Comparison of ENCODE assay signal across 18 cellular contexts in the genomic region with DNA sequence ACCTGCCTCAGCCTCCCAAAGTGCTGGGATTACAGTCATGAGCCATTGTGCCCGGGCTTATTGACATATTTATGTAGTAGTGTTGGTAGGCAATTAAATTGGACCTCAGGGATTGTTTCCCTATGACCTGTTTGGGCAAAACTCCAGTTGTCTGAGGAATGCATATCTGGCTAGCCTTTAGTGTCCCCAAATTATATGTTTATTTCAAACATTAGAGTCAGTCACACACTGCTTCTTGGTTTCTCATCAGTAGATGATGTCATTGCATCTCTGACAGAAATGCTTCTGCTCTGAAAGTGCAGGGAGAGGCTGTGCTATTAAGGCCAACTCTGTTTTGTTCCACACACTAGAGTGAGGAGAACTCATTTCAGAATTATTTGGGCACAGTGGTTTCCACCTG. TPM values are rescaled to one million over a fixed set of nuclear protein-coding genes. Genes with fewer than 3 reads are reported as not detected.
DNase-seq lines count a peak whose midpoint lies in the region; ATAC-seq and TF ChIP-seq lines count a peak whose summit lies in the region.
"Had no signal": no experiment of that assay in that cellular context is flagged by ENCODE, and none has a peak within 500 bp of the region (broad histone marks: within the 10 kb centered on the region; RNA-seq: fewer than 3 reads in every experiment).

No MANE protein-coding gene starts in this region.

- no peak overlapping the region for H3K4me3 ChIP-seq in HEK293 (ENCODE audit: low read depth, low read length)
- no peak overlapping the region for H3K4me3 ChIP-seq in gastroesophageal sphincter
- H3K4me3 ChIP-seq in sigmoid colon, result no peak overlapping the region
- H3K4me3 ChIP-seq: colonic mucosa had no signal

- peaks cover 4% of the 10 kb centered on the region for H3K4me1 ChIP-seq in HEK293 (ENCODE audit: control insufficient read depth, insufficient read depth, low read length)
- H3K4me1 ChIP-seq in gastroesophageal sphincter, result peaks cover 0 to 73% (median 5%) of the 10 kb centered on the region in 3 donors
- H3K4me1 ChIP-seq in sigmoid colon, result peaks cover 0 to 44% (median 21%) of the 10 kb centered on the region in 4 donors
- H3K4me1 ChIP-seq: colonic mucosa had no signal

- intact Hi-C loops in sigmoid colon (cut with DNase I), result no loop called here

- DNase-seq in COR-L47 (lab: John Stamatoyannopoulos, UW) (peak; percentile 26), sigmoid colon (no peak), activated gamma-delta T cell treated with Interleukin-2 at 50 U/mL for 16 hours (no peak), HEK293T (ENCODE audit: extremely low spot score) (no peak)
- DNase-seq: colonic mucosa; NCI-H524; right cardiac atrium; RPMI8226; stimulated activated CD4-positive, alpha-beta T cell treated with anti-CD3 and anti-CD28 coated beads, Interleukin-4, amount 100 ng/mL, for 24 hours had no signal

- H3K36me3 Mint-ChIP-seq in activated T-helper 17 cell treated with anti-CD3 and anti-CD28 coated beads, Interleukin-2, amount 50 U/mL, for 72 hours (ENCODE audit: low read depth), result peaks cover 97% of the 10 kb centered on the region

- peaks cover 17% of the 10 kb centered on the region for H3K4me1 Mint-ChIP-seq in activated T-helper 17 cell treated with anti-CD3 and anti-CD28 coated beads, Interleukin-2, amount 50 U/mL, for 72 hours
- H3K4me1 Mint-ChIP-seq: nephron had no signal

- CTCF ChIA-PET in HEK293 (lab: Yijun Ruan, JAX) (no interaction called here), HEK293T (lab: Yijun Ruan, JAX) (interaction anchor here (0.9 to 1.2 kb wide), 2 partner anchors 41 to 113 kb away, joined by 3 read pairs; no protein-coding TSS in a partner anchor)

- no CpG with 5 or more reads among the region's 1 CpG for WGBS in gastroesophageal sphincter (ENCODE audit: low coverage in 1 of 2), 2 donors
- WGBS in sigmoid colon, 2 donors, result 61 to 83% methylated on average over 1 of the region's 1 CpG

- TF ChIP-seq CTCF in HEK293 (tag by site-specific recombination; IDR thresholded peaks at IDR 0.05) (no peak), gastroesophageal sphincter (IDR thresholded peaks at IDR 0.05) (no peak), sigmoid colon (IDR thresholded peaks at IDR 0.05) (no peak)

- ATAC-seq in activated T-helper 17 cell treated with anti-CD3 and anti-CD28 coated beads, Interleukin-2, amount 50 U/mL, for 72 hours (replicated peaks), result peak; percentile 39
- ATAC-seq in gastroesophageal sphincter (peak; percentile 22), HG02798 (IDR thresholded peaks at IDR 0.05; ENCODE audit: poor library complexity, unreplicated experiment) (no peak)
- ATAC-seq: right cardiac atrium had no signal

- H3K9me3 ChIP-seq in HEK293 (ENCODE audit: control insufficient read depth, insufficient read depth, low read depth, low read length) (no peaks in the 10 kb centered on the region), gastroesophageal sphincter (no peaks in the 10 kb centered on the region), sigmoid colon (no peaks in the 10 kb centered on the region)
- H3K9me3 ChIP-seq: colonic mucosa had no signal

- POLR2A ChIA-PET in HEK293 (lab: Yijun Ruan, JAX), result interaction anchor here (0.6 to 1.6 kb wide), 2 partner anchors 9 to 11 kb away, joined by 3 to 7 read pairs; no protein-coding TSS in a partner anchor
- POLR2A ChIA-PET in HEK293T (lab: Yijun Ruan, JAX), result interaction anchor here (1.5 kb wide), 1 partner anchor 21 kb away, joined by 7 read pairs; the partner anchor contains the start of gene VPS72

- H3K27ac Mint-ChIP-seq in activated T-helper 17 cell treated with anti-CD3 and anti-CD28 coated beads, Interleukin-2, amount 50 U/mL, for 72 hours, result peak overlapping the region; percentile 28
- H3K27ac Mint-ChIP-seq: nephron had no signal

- H3K36me3 ChIP-seq in HEK293 (ENCODE audit: control insufficient read depth in 2 of 2, insufficient read depth in 1 of 2, low read length in 2 of 2) (peaks cover 46 to 47% of the 10 kb centered on the region in 2 experiments), gastroesophageal sphincter (peaks cover 0 to 61% of the 10 kb centered on the region in 2 donors), sigmoid colon (peaks cover 0 to 45% (median 8%) of the 10 kb centered on the region in 4 donors)
- H3K36me3 ChIP-seq: colonic mucosa had no signal

- H3K9me3 Mint-ChIP-seq in activated T-helper 17 cell treated with anti-CD3 and anti-CD28 coated beads, Interleukin-2, amount 50 U/mL, for 72 hours, result no peaks in the 10 kb centered on the region
- H3K9me3 Mint-ChIP-seq: CD14-positive monocyte, nephron had no signal

- no peak overlapping the region for H3K4me3 Mint-ChIP-seq in activated T-helper 17 cell treated with anti-CD3 and anti-CD28 coated beads, Interleukin-2, amount 50 U/mL, for 72 hours
- H3K4me3 Mint-ChIP-seq: CD14-positive monocyte, nephron had no signal

- no peaks in the 10 kb centered on the region for H3K27me3 Mint-ChIP-seq in activated T-helper 17 cell treated with anti-CD3 and anti-CD28 coated beads, Interleukin-2, amount 50 U/mL, for 72 hours

- TF ChIP-seq EP300 in gastroesophageal sphincter (IDR thresholded peaks at IDR 0.05) (no peak), sigmoid colon (IDR thresholded peaks at IDR 0.05) (no peak)

- H3K27me3 ChIP-seq in gastroesophageal sphincter, result no peaks in the 10 kb centered on the region
- no peaks in the 10 kb centered on the region for H3K27me3 ChIP-seq in sigmoid colon
- H3K27me3 ChIP-seq: colonic mucosa had no signal

- no peak for TF ChIP-seq POLR2A in gastroesophageal sphincter (IDR thresholded peaks at IDR 0.05)
- TF ChIP-seq POLR2A in sigmoid colon (IDR thresholded peaks at IDR 0.05), result no peak

- H3K27ac ChIP-seq in HEK293 (ENCODE audit: extremely low read depth, low read depth, low read length) (no peak overlapping the region), gastroesophageal sphincter (peak overlapping the region in 3 of 4 donors; percentile 38 to 67 (median 55)), sigmoid colon (peak overlapping the region in 2 of 4 donors; percentile 46 to 52)
- H3K27ac ChIP-seq: colonic mucosa, KMS-11 had no signal

TF ChIP-seq in HEK293, 187 proteins besides CTCF, POLR2A, EP300 and RAD21 (continues in another document):
- 0 out of 2 replicates have a peak, but pooled peaks have one; percentile 14 for TF ChIP-seq ZBTB8A (tag by site-specific recombination; IDR thresholded peaks at IDR 0.05)
- TF ChIP-seq ZNF423 (tag by site-specific recombination; IDR thresholded peaks at IDR 0.05), result no peak
- TF ChIP-seq, protein P1, sequence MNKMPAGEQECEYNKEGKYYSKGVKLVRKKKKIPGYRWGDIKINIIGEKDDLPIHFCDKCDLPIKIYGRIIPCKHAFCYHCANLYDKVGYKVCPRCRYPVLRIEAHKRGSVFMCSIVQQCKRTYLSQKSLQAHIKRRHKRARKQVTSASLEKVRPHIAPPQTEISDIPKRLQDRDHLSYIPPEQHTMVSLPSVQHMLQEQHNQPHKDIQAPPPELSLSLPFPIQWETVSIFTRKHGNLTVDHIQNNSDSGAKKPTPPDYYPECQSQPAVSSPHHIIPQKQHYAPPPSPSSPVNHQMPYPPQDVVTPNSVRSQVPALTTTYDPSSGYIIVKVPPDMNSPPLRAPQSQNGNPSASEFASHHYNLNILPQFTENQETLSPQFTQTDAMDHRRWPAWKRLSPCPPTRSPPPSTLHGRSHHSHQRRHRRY (tag by site-specific recombination; IDR thresholded peaks at IDR 0.05), result no peak
- no peak for TF ChIP-seq ZNF747 (tag by site-specific recombination; IDR thresholded peaks at IDR 0.05)
- TF ChIP-seq ZNF792 (tag by site-specific recombination; IDR thresholded peaks at IDR 0.05), result no peak

TF ChIP-seq in HEK293T, 16 proteins besides CTCF, POLR2A, EP300 and RAD21:
- no peak for TF ChIP-seq BHLHE40 (IDR thresholded peaks at IDR 0.05; ENCODE audit: borderline replicate concordance)
- TF ChIP-seq TARDBP (IDR thresholded peaks at IDR 0.05), result no peak
- TF ChIP-seq, protein P2, sequence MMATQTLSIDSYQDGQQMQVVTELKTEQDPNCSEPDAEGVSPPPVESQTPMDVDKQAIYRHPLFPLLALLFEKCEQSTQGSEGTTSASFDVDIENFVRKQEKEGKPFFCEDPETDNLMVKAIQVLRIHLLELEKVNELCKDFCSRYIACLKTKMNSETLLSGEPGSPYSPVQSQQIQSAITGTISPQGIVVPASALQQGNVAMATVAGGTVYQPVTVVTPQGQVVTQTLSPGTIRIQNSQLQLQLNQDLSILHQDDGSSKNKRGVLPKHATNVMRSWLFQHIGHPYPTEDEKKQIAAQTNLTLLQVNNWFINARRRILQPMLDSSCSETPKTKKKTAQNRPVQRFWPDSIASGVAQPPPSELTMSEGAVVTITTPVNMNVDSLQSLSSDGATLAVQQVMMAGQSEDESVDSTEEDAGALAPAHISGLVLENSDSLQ (IDR thresholded peaks at IDR 0.05), result no peak
- TF ChIP-seq ELF4 (IDR thresholded peaks at IDR 0.05), result no peak

RNA-seq across cellular contexts. Expression of gene PIP5K1A, which starts 12.5 kb away (rescaled TPM):
- 10 to 100 TPM; 72.2 to 80.7 TPM for total RNA-seq in activated T-helper 17 cell treated with anti-CD3 and anti-CD28 coated beads, Interleukin-2, amount 50 U/mL, for 72 hours
- total RNA-seq in gastroesophageal sphincter (10 to 100 TPM; 42.8 to 80.1 (median 49.9) TPM), sigmoid colon (10 to 100 TPM; 33.2 to 51.5 (median 37.8) TPM)
- polyA plus RNA-seq in sigmoid colon, result 10 to 100 TPM in 2 of 3 donors, 1 to 10 TPM in 1; 9.6 to 23.7 (median 19.0) TPM

RNA-seq across cellular contexts. Expression of gene VPS72, which starts 20.8 kb away (rescaled TPM):
- 10 to 100 TPM; 62.2 to 77.9 TPM for total RNA-seq in activated T-helper 17 cell treated with anti-CD3 and anti-CD28 coated beads, Interleukin-2, amount 50 U/mL, for 72 hours
- 10 to 100 TPM; 46.4 to 82.0 (median 66.5) TPM for total RNA-seq in gastroesophageal sphincter
- total RNA-seq in sigmoid colon, result 10 to 100 TPM; 34.6 to 49.7 (median 44.8) TPM
- 10 to 100 TPM; 24.0 to 36.2 (median 32.4) TPM for polyA plus RNA-seq in sigmoid colon

RNA-seq across cellular contexts. Expression of gene TMOD4, which starts 35.0 kb away (rescaled TPM):
- 1 to 10 TPM in 1 of 2 donors, under 1 TPM in 1; 0.82 to 1.5 TPM for total RNA-seq in activated T-helper 17 cell treated with anti-CD3 and anti-CD28 coated beads, Interleukin-2, amount 50 U/mL, for 72 hours
- total RNA-seq in gastroesophageal sphincter (1 to 10 TPM in 1 of 4 donors, not detected in 3; 2.2 TPM), sigmoid colon (1 to 10 TPM in 1 of 4 donors, not detected in 3; 1.1 TPM)
- 1 to 10 TPM in 1 of 3 donors, under 1 TPM in 1, not detected in 1; 0.07 to 2.1 TPM for polyA plus RNA-seq in sigmoid colon
- total RNA-seq: G401, lung microvascular endothelial cell, right cardiac atrium had no signal
- polyA plus RNA-seq: CD14-positive monocyte had no signal

RNA-seq across cellular contexts. Expression of gene PSMD4, which starts 43.7 kb away (rescaled TPM):
- total RNA-seq in activated T-helper 17 cell treated with anti-CD3 and anti-CD28 coated beads, Interleukin-2, amount 50 U/mL, for 72 hours, result 100 to 1,000 TPM; 174 to 196 TPM
- total RNA-seq in gastroesophageal sphincter, result 100 to 1,000 TPM; 163 to 184 (median 171) TPM
- total RNA-seq in sigmoid colon, result 100 to 1,000 TPM; 138 to 194 (median 173) TPM
- polyA plus RNA-seq in sigmoid colon, result 100 to 1,000 TPM; 111 to 176 (median 111) TPM

RNA-seq across cellular contexts. Expression of gene SCNM1, which starts 44.9 kb away (rescaled TPM):
- 10 to 100 TPM; 55.3 to 69.4 TPM for total RNA-seq in activated T-helper 17 cell treated with anti-CD3 and anti-CD28 coated beads, Interleukin-2, amount 50 U/mL, for 72 hours
- total RNA-seq in gastroesophageal sphincter (10 to 100 TPM; 18.7 to 32.0 (median 25.6) TPM), sigmoid colon (10 to 100 TPM; 17.5 to 24.2 (median 19.8) TPM)
- polyA plus RNA-seq in sigmoid colon, result 10 to 100 TPM; 35.4 to 42.4 (median 35.6) TPM
